In genomic region chr19:10756791-10757190, GRCh38 we compare ENCODE assay signal across 15 cellular contexts. TPM values are rescaled to one million over a fixed set of nuclear protein-coding genes. Genes with fewer than 3 reads are reported as not detected.
DNase-seq lines count a peak whose midpoint lies in the region; ATAC-seq and TF ChIP-seq lines count a peak whose summit lies in the region.
"Had no signal": no experiment of that assay in that cellular context is flagged by ENCODE, and none has a peak within 500 bp of the region (broad histone marks: within the 10 kb centered on the region; RNA-seq: fewer than 3 reads in every experiment).

No MANE protein-coding gene starts in this region.

- H3K36me3 ChIP-seq in iPS-15b (ENCODE audit: control insufficient read depth, insufficient read depth, low read length) = peaks cover 7% of the 10 kb centered on the region

- no peak for DNase-seq in activated naive CD4-positive, alpha-beta T cell treated with anti-CD3 and anti-CD28 coated beads, Interleukin-2, amount 10 ng/mL, durations not matched to agents 7 days and 5 days
- DNase-seq in activated naive CD4-positive, alpha-beta T cell (lab: John Stamatoyannopoulos, UW) = no peak
- DNase-seq in WTC11 (ENCODE audit: low spot score) = no peak
- no peak for DNase-seq in substantia nigra (lab: John Stamatoyannopoulos, UW)
- DNase-seq in SIG-M5 treated with dmso at 0.1 percent for 504 hours (lab: John Stamatoyannopoulos, UW; ENCODE audit: unreplicated experiment) = no peak
- no peak for DNase-seq in activated effector memory CD4-positive, alpha-beta T cell treated with Interleukin-2 at 50 U/mL for 16 hours
- DNase-seq in NOMO-1 (lab: John Stamatoyannopoulos, UW; ENCODE audit: unreplicated experiment in 2 of 2) = no peak
- DNase-seq: DMS53; NCI-H2107; NCI-H69; RPMI8226; sigmoid colon; stimulated activated CD4-positive, alpha-beta T cell treated with anti-CD3 and anti-CD28 coated beads, Interleukin-2, amount 100 ng/mL, for 48 hours; stimulated activated CD8-positive, alpha-beta memory T cell treated with anti-CD3 and anti-CD28 coated beads, Interleukin-4, amount 100 ng/mL, for 48 hours had no signal

- no peaks in the 10 kb centered on the region for H3K4me1 ChIP-seq in iPS-15b (ENCODE audit: control insufficient read depth, insufficient read depth, low read length)

- no peak overlapping the region for H3K4me3 ChIP-seq in iPS-15b (ENCODE audit: low read depth, low read length)
- H3K4me3 ChIP-seq: sigmoid colon had no signal

- no peaks in the 10 kb centered on the region for H3K27me3 ChIP-seq in iPS-15b (ENCODE audit: control insufficient read depth, insufficient read depth, low read length)
- H3K27me3 ChIP-seq: sigmoid colon had no signal

- peak overlapping the region; percentile 79 for H3K27ac ChIP-seq in substantia nigra (ENCODE audit: low read depth, low read length, poor library complexity, severe bottlenecking)
- H3K27ac ChIP-seq: sigmoid colon had no signal

- no peak for TF ChIP-seq CTCF in WTC11 (IDR thresholded peaks at IDR 0.05)

- H3K36me3 Mint-ChIP-seq in activated naive CD4-positive, alpha-beta T cell treated with anti-CD3 and anti-CD28 coated beads, Interleukin-2, amount 10 ng/mL, durations not matched to agents 7 days and 5 days = peaks cover 54% of the 10 kb centered on the region
- H3K36me3 Mint-ChIP-seq in WTC11 = peaks cover 13% of the 10 kb centered on the region

- POLR2A ChIA-PET in WTC11 (lab: Charles Lee) = no interaction called here

- peak overlapping the region; percentile 30 for H3K9ac ChIP-seq in iPS-15b (ENCODE audit: low read depth, low read length)

- H3K4me3 Mint-ChIP-seq in activated naive CD4-positive, alpha-beta T cell treated with anti-CD3 and anti-CD28 coated beads, Interleukin-2, amount 10 ng/mL, durations not matched to agents 7 days and 5 days = peak overlapping the region; percentile 7
- no peak overlapping the region for H3K4me3 Mint-ChIP-seq in WTC11

- H3K9me3 ChIP-seq in iPS-15b (ENCODE audit: control insufficient read depth, insufficient read depth, low read length) = no peaks in the 10 kb centered on the region
- H3K9me3 ChIP-seq: sigmoid colon had no signal

- H3K4me1 Mint-ChIP-seq in activated naive CD4-positive, alpha-beta T cell treated with anti-CD3 and anti-CD28 coated beads, Interleukin-2, amount 10 ng/mL, durations not matched to agents 7 days and 5 days = peaks cover 90% of the 10 kb centered on the region
- peaks cover 37% of the 10 kb centered on the region for H3K4me1 Mint-ChIP-seq in WTC11

- ATAC-seq in WTC11 = no peak

- H3K9me3 Mint-ChIP-seq in activated naive CD4-positive, alpha-beta T cell treated with anti-CD3 and anti-CD28 coated beads, Interleukin-2, amount 10 ng/mL, durations not matched to agents 7 days and 5 days = peaks cover 10% of the 10 kb centered on the region
- no peaks in the 10 kb centered on the region for H3K9me3 Mint-ChIP-seq in WTC11

- H3K27me3 Mint-ChIP-seq in activated naive CD4-positive, alpha-beta T cell treated with anti-CD3 and anti-CD28 coated beads, Interleukin-2, amount 10 ng/mL, durations not matched to agents 7 days and 5 days = no peaks in the 10 kb centered on the region
- no peaks in the 10 kb centered on the region for H3K27me3 Mint-ChIP-seq in WTC11 (ENCODE audit: low read depth)

- peak overlapping the region; percentile 94 for H3K27ac Mint-ChIP-seq in activated naive CD4-positive, alpha-beta T cell treated with anti-CD3 and anti-CD28 coated beads, Interleukin-2, amount 10 ng/mL, durations not matched to agents 7 days and 5 days
- peak overlapping the region; percentile 32; the same call in 1 of the 2 replicates for H3K27ac Mint-ChIP-seq in WTC11

- CTCF ChIA-PET in activated naive CD4-positive, alpha-beta T cell treated with anti-CD3 and anti-CD28 coated beads, Interleukin-2, amount 10 ng/mL, durations not matched to agents 7 days and 5 days (lab: Charles Lee) = interaction anchor here (1.8 to 2.0 kb wide), 2 partner anchors 39 to 108 kb away, joined by 5 to 11 read pairs; partner anchors contain the start of gene DNM2
- CTCF ChIA-PET in WTC11 (lab: Charles Lee) = interaction anchor here (1.2 to 4.0 kb wide), 2 partner anchors 39 to 102 kb away, joined by 5 to 16 read pairs; partner anchors contain the start of gene DNM2

TF ChIP-seq in WTC11, 78 proteins besides CTCF, POLR2A, EP300 and RAD21:
- TF ChIP-seq CREM (CRISPR knock-in tag; IDR thresholded peaks at IDR 0.05) (no peak), USF1 (CRISPR knock-in tag; IDR thresholded peaks at IDR 0.05) (no peak), MAX (CRISPR knock-in tag; IDR thresholded peaks at IDR 0.05) (no peak), PRRX2 (CRISPR knock-in tag; IDR thresholded peaks at IDR 0.05) (no peak), USF2 (CRISPR knock-in tag; IDR thresholded peaks at IDR 0.05) (no peak), ZNF281 (CRISPR knock-in tag; IDR thresholded peaks at IDR 0.05) (no peak), EMX1 (CRISPR knock-in tag; IDR thresholded peaks at IDR 0.05) (no peak), MLX (CRISPR knock-in tag; IDR thresholded peaks at IDR 0.05) (no peak), MYBL2 (CRISPR knock-in tag; IDR thresholded peaks at IDR 0.05) (no peak), OVOL2 (CRISPR knock-in tag; IDR thresholded peaks at IDR 0.05; ENCODE audit: borderline replicate concordance) (no peak), FOXJ3 (CRISPR knock-in tag; IDR thresholded peaks at IDR 0.05; ENCODE audit: borderline replicate concordance) (no peak), ZNF671 (CRISPR knock-in tag; IDR thresholded peaks at IDR 0.05) (no peak), KAT7 (CRISPR knock-in tag; IDR thresholded peaks at IDR 0.05; ENCODE audit: borderline replicate concordance) (no peak), PREB (CRISPR knock-in tag; IDR thresholded peaks at IDR 0.05; ENCODE audit: borderline replicate concordance) (no peak), NFYB (CRISPR knock-in tag; conservative IDR thresholded peaks at IDR 0.05; ENCODE audit: low read depth) (no peak), HMGA2 (CRISPR knock-in tag; IDR thresholded peaks at IDR 0.05) (no peak), SMAD3 (CRISPR knock-in tag; IDR thresholded peaks at IDR 0.05; ENCODE audit: borderline replicate concordance) (no peak)

RNA-seq across cellular contexts. Expression of gene DNM2, which starts 38.9 kb away (rescaled TPM):
- total RNA-seq in WTC11 (2021) = 120 to 131 TPM (median 123 TPM) in 3 replicates

RNA-seq across cellular contexts. Expression of gene QTRT1, which starts 55.6 kb away (rescaled TPM):
- total RNA-seq in WTC11 (2021) = 67.6 to 72.6 TPM (median 69.6 TPM) in 3 replicates
